Comparison of ENCODE assay signal across 1 cellular context in genomic region chr11:11985954-11986949, GRCh38.
TF ChIP-seq lines count a peak whose summit lies in the region.

No MANE protein-coding gene starts in this region.

TF ChIP-seq in endothelial cell of umbilical vein, 7 proteins besides CTCF, POLR2A, EP300 and RAD21:
- TF ChIP-seq POLR2AphosphoS5 (IDR thresholded peaks at IDR 0.05; ENCODE audit: insufficient read depth, low read depth, low read length) (no peak), GATA2 (IDR thresholded peaks at IDR 0.05; ENCODE audit: insufficient read depth, insufficient read length, low read depth, low read length) (no peak), JUN (IDR thresholded peaks at IDR 0.05; ENCODE audit: borderline replicate concordance, insufficient read depth, insufficient read length, low read depth) (no peak)
